ENCODE assay signal across 26 cellular contexts in genomic region chr7:1738956-1739355, GRCh38.
"Had no signal": no experiment of that assay in that cellular context is flagged by ENCODE, and none has a peak within 500 bp of the region (broad histone marks: within the 10 kb centered on the region; RNA-seq: fewer than 3 reads in every experiment).

No MANE protein-coding gene starts in this region.

- H3K36me3 ChIP-seq: cardiac muscle cell, tibial artery had no signal

- H3K4me3 Mint-ChIP-seq: activated T-cell treated with anti-CD3 and anti-CD28 coated beads, Interleukin-2, amount 50 U/mL, for 24 hours; dendritic cell treated with granulocyte-macrophage colony-stimulating factor and Interleukin-4, amounts not matched to agents 40 ng/mL and 50 ng/mL, for 4 days; stimulated activated naive CD8-positive, alpha-beta T cell treated with anti-CD3 and anti-CD28 coated beads, Interleukin-15, Interleukin-2, amounts not matched to agents 100 ng/mL and 50 ng/mL, for 24 hours had no signal

- DNase-seq: activated CD4-positive, alpha-beta T cell treated with anti-CD3 and anti-CD28 coated beads for 1 hour; activated CD4-positive, alpha-beta T cell treated with anti-CD3 and anti-CD28 coated beads, Interleukin-2, amount 50 U/mL, for 1 hour; activated CD8-positive, alpha-beta memory T cell treated with anti-CD3 and anti-CD28 coated beads for 24 hours; activated CD8-positive, alpha-beta memory T cell treated with anti-CD3 and anti-CD28 coated beads, Interleukin-2, amount 50 U/mL, for 4 hours; activated naive CD4-positive, alpha-beta T cell treated with Interleukin-2 at 50 U/mL for 16 hours; activated T-cell treated with anti-CD3 and anti-CD28 coated beads, Interleukin-2, amount 50 U/mL, for 24 hours; anterior cingulate cortex; body of pancreas; effector CD4-positive, alpha-beta T cell; foreskin melanocyte; mesenchymal stem cell; retina; stimulated activated CD4-positive, alpha-beta T cell treated with anti-CD3 and anti-CD28 coated beads, Interleukin-4, amount 100 ng/mL, for 4 hours; substantia nigra; T-cell; T-helper 9 cell; tibial artery had no signal

- H3K9me3 ChIP-seq: body of pancreas, tibial artery had no signal

- FAIRE-seq: endothelial cell of umbilical vein had no signal

- H3K9me3 Mint-ChIP-seq: activated T-cell treated with anti-CD3 and anti-CD28 coated beads, Interleukin-2, amount 50 U/mL, for 24 hours; activated T-helper 2 cell treated with anti-CD3 and anti-CD28 coated beads, Interferon-gamma antibody, Interleukin-2, Interleukin-4, amounts not matched to agents 10 μg/mL and 5 μg/mL and 100 μg/mL, durations not matched to agents 14 hours and 24 hours and 36 hours; dendritic cell treated with granulocyte-macrophage colony-stimulating factor and Interleukin-4, amounts not matched to agents 40 ng/mL and 50 ng/mL, for 4 days; stimulated activated naive CD8-positive, alpha-beta T cell treated with anti-CD3 and anti-CD28 coated beads, Interleukin-15, Interleukin-2, amounts not matched to agents 100 ng/mL and 50 ng/mL, for 24 hours; T-cell had no signal

- H3K4me3 ChIP-seq: body of pancreas, cardiac muscle cell, hepatocyte, tibial artery had no signal

- H3K79me2 ChIP-seq: hepatocyte had no signal

- ATAC-seq: body of pancreas, esophagus mucosa, SK-N-SH treated with all-trans-retinoic acid at 6 μM for 48 hours, T-cell had no signal

- H3K27me3 ChIP-seq: body of pancreas, cardiac muscle cell, hepatocyte had no signal

- H3K27ac ChIP-seq: body of pancreas, cardiac muscle cell, hepatocyte, tibial artery had no signal

- H3K27me3 Mint-ChIP-seq: progenitor cell of endocrine pancreas had no signal

- H3K4me2 ChIP-seq: hepatocyte had no signal

- H3K36me3 Mint-ChIP-seq: T-cell had no signal

- H3K27ac Mint-ChIP-seq: activated T-cell treated with anti-CD3 and anti-CD28 coated beads, Interleukin-2, amount 50 U/mL, for 24 hours; activated T-helper 2 cell treated with anti-CD3 and anti-CD28 coated beads, Interferon-gamma antibody, Interleukin-2, Interleukin-4, amounts not matched to agents 10 μg/mL and 5 μg/mL and 100 μg/mL, durations not matched to agents 14 hours and 24 hours and 36 hours; dendritic cell treated with granulocyte-macrophage colony-stimulating factor and Interleukin-4, amounts not matched to agents 40 ng/mL and 50 ng/mL, for 4 days; progenitor cell of endocrine pancreas; stimulated activated naive CD8-positive, alpha-beta T cell treated with anti-CD3 and anti-CD28 coated beads, Interleukin-15, Interleukin-2, amounts not matched to agents 100 ng/mL and 50 ng/mL, for 24 hours; T-cell had no signal

- H2AFZ ChIP-seq: hepatocyte had no signal
